In genomic region chr6:33199687-33200233, GRCh38 we compare ENCODE assay signal across 8 cellular contexts. TPM values are rescaled to one million over a fixed set of nuclear protein-coding genes. Genes with fewer than 3 reads are reported as not detected.
A peak's percentile ranks its signal among the peaks of the same experiment; 100 is the strongest.
DNase-seq lines count a peak whose midpoint lies in the region; ATAC-seq lines count a peak whose summit lies in the region.

No MANE protein-coding gene starts in this region.

- peak overlapping the region; percentile 82 to 99 for H3K4me3 ChIP-seq in muscle layer of duodenum (ENCODE audit: low read depth in 1 of 2, low read length in 2 of 2)

- H3K27ac Mint-ChIP-seq in activated CD4-positive, alpha-beta memory T cell treated with anti-CD3 and anti-CD28 coated beads, Interleukin-2, amount 10 ng/mL, durations not matched to agents 7 days and 5 days: peak overlapping the region; percentile 95
- H3K27ac Mint-ChIP-seq in stimulated activated naive CD8-positive, alpha-beta T cell treated with anti-CD3 and anti-CD28 coated beads, Interleukin-15, amount 100 ng/mL, for 72 hours: peak overlapping the region; percentile 93

- peak overlapping the region; percentile 99 for H3K4me3 Mint-ChIP-seq in activated CD4-positive, alpha-beta memory T cell treated with anti-CD3 and anti-CD28 coated beads, Interleukin-2, amount 10 ng/mL, durations not matched to agents 7 days and 5 days
- H3K4me3 Mint-ChIP-seq in stimulated activated naive CD8-positive, alpha-beta T cell treated with anti-CD3 and anti-CD28 coated beads, Interleukin-15, amount 100 ng/mL, for 72 hours: peak overlapping the region; percentile 98

- peaks cover 66% of the 10 kb centered on the region for H3K36me3 Mint-ChIP-seq in activated CD4-positive, alpha-beta memory T cell treated with anti-CD3 and anti-CD28 coated beads, Interleukin-2, amount 10 ng/mL, durations not matched to agents 7 days and 5 days (ENCODE audit: low read depth)

- peaks cover 39 to 55% of the 10 kb centered on the region in 2 donors for H3K4me1 ChIP-seq in muscle layer of duodenum (ENCODE audit: control insufficient read depth in 1 of 2, insufficient read depth in 2 of 2, low read length in 2 of 2)

- H3K9me3 Mint-ChIP-seq in activated CD4-positive, alpha-beta memory T cell treated with anti-CD3 and anti-CD28 coated beads, Interleukin-2, amount 10 ng/mL, durations not matched to agents 7 days and 5 days: no peaks in the 10 kb centered on the region
- H3K9me3 Mint-ChIP-seq in stimulated activated naive CD8-positive, alpha-beta T cell treated with anti-CD3 and anti-CD28 coated beads, Interleukin-15, amount 100 ng/mL, for 72 hours: no peaks in the 10 kb centered on the region

- CTCF ChIA-PET in activated CD4-positive, alpha-beta memory T cell treated with anti-CD3 and anti-CD28 coated beads, Interleukin-2, amount 10 ng/mL, durations not matched to agents 7 days and 5 days (lab: Charles Lee): interaction anchor here (0.7 to 1.0 kb wide), 5 partner anchors 48 to 185 kb away, joined by 3 to 4 read pairs (median 3); no protein-coding TSS in a partner anchor

- no peaks in the 10 kb centered on the region for H3K27me3 Mint-ChIP-seq in activated CD4-positive, alpha-beta memory T cell treated with anti-CD3 and anti-CD28 coated beads, Interleukin-2, amount 10 ng/mL, durations not matched to agents 7 days and 5 days
- H3K27me3 Mint-ChIP-seq in stimulated activated naive CD8-positive, alpha-beta T cell treated with anti-CD3 and anti-CD28 coated beads, Interleukin-15, amount 100 ng/mL, for 72 hours: no peaks in the 10 kb centered on the region

- H3K27ac ChIP-seq in muscle layer of duodenum (ENCODE audit: low read length): peak overlapping the region; percentile 83

- no peaks in the 10 kb centered on the region for H3K9me3 ChIP-seq in muscle layer of duodenum (ENCODE audit: control insufficient read depth in 1 of 2, low read length in 2 of 2)

- peaks cover 65% of the 10 kb centered on the region for H3K4me1 Mint-ChIP-seq in activated CD4-positive, alpha-beta memory T cell treated with anti-CD3 and anti-CD28 coated beads, Interleukin-2, amount 10 ng/mL, durations not matched to agents 7 days and 5 days
- peaks cover 72% of the 10 kb centered on the region for H3K4me1 Mint-ChIP-seq in stimulated activated naive CD8-positive, alpha-beta T cell treated with anti-CD3 and anti-CD28 coated beads, Interleukin-15, amount 100 ng/mL, for 72 hours

- POLR2A ChIA-PET in activated CD4-positive, alpha-beta memory T cell treated with anti-CD3 and anti-CD28 coated beads, Interleukin-2, amount 10 ng/mL, durations not matched to agents 7 days and 5 days (lab: Charles Lee): interaction anchor here (0.7 to 1.5 kb wide), 9 partner anchors 9 to 362 kb away, joined by 3 to 10 read pairs (median 3); partner anchors contain the start of genes RING1, RPS18, TAP2 and VPS52

- peaks cover 49 to 57% of the 10 kb centered on the region in 2 donors for H3K36me3 ChIP-seq in muscle layer of duodenum (ENCODE audit: control insufficient read depth in 1 of 2, insufficient read depth in 2 of 2, low read length in 2 of 2)

- H3K27me3 ChIP-seq in muscle layer of duodenum (ENCODE audit: low read depth, low read length): no peaks in the 10 kb centered on the region

- DNase-seq in NCI-H748 (lab: John Stamatoyannopoulos, UW; ENCODE audit: unreplicated experiment) (peak; percentile 86), NCI-H748 treated with DMSO at 0.1 percent for 48 hours (lab: John Stamatoyannopoulos, UW) (no peak), NCI-H446 treated with DMSO at 0.1 percent for 48 hours (lab: John Stamatoyannopoulos, UW) (peak; percentile 54), epidermal melanocyte (ENCODE audit: insufficient read length, low spot score) (peak; percentile 55)
- DNase-seq in activated CD4-positive, alpha-beta memory T cell treated with anti-CD3 and anti-CD28 coated beads, Interleukin-2, amount 10 ng/mL, durations not matched to agents 7 days and 5 days: peak; percentile 84
- DNase-seq in stimulated activated naive CD8-positive, alpha-beta T cell treated with anti-CD3 and anti-CD28 coated beads, Interleukin-15, amount 100 ng/mL, for 72 hours: peak in 1 of 2 donors; percentile 77

- peak; percentile 32 for ATAC-seq in HG02870 (IDR thresholded peaks at IDR 0.05; ENCODE audit: unreplicated experiment)
- peak; percentile 60 for ATAC-seq in stimulated activated naive CD8-positive, alpha-beta T cell treated with anti-CD3 and anti-CD28 coated beads, Interleukin-15, amount 100 ng/mL, for 72 hours

RNA-seq across cellular contexts. Expression of gene RXRB, which starts 0.7 kb away (rescaled TPM):
- total RNA-seq in activated CD4-positive, alpha-beta memory T cell treated with anti-CD3 and anti-CD28 coated beads, Interleukin-2, amount 10 ng/mL, durations not matched to agents 7 days and 5 days: 10 to 100 TPM; 44.0 to 45.0 TPM

RNA-seq across cellular contexts. Expression of gene SLC39A7, which starts 0.9 kb away (rescaled TPM):
- 10 to 100 TPM; 52.8 to 53.8 TPM for total RNA-seq in activated CD4-positive, alpha-beta memory T cell treated with anti-CD3 and anti-CD28 coated beads, Interleukin-2, amount 10 ng/mL, durations not matched to agents 7 days and 5 days

RNA-seq across cellular contexts. Expression of gene HSD17B8, which starts 4.7 kb away (rescaled TPM):
- 10 to 100 TPM; 11.4 to 13.0 TPM for total RNA-seq in activated CD4-positive, alpha-beta memory T cell treated with anti-CD3 and anti-CD28 coated beads, Interleukin-2, amount 10 ng/mL, durations not matched to agents 7 days and 5 days

RNA-seq across cellular contexts. Expression of gene COL11A2, which starts 7.5 kb away (rescaled TPM):
- under 1 TPM; 0.53 to 0.60 TPM for total RNA-seq in activated CD4-positive, alpha-beta memory T cell treated with anti-CD3 and anti-CD28 coated beads, Interleukin-2, amount 10 ng/mL, durations not matched to agents 7 days and 5 days

RNA-seq across cellular contexts. Expression of gene RING1, which starts 8.5 kb away (rescaled TPM):
- 10 to 100 TPM; 29.7 to 32.1 TPM for total RNA-seq in activated CD4-positive, alpha-beta memory T cell treated with anti-CD3 and anti-CD28 coated beads, Interleukin-2, amount 10 ng/mL, durations not matched to agents 7 days and 5 days
